ENCODE assay signal across 10 cellular contexts in the genomic region with DNA sequence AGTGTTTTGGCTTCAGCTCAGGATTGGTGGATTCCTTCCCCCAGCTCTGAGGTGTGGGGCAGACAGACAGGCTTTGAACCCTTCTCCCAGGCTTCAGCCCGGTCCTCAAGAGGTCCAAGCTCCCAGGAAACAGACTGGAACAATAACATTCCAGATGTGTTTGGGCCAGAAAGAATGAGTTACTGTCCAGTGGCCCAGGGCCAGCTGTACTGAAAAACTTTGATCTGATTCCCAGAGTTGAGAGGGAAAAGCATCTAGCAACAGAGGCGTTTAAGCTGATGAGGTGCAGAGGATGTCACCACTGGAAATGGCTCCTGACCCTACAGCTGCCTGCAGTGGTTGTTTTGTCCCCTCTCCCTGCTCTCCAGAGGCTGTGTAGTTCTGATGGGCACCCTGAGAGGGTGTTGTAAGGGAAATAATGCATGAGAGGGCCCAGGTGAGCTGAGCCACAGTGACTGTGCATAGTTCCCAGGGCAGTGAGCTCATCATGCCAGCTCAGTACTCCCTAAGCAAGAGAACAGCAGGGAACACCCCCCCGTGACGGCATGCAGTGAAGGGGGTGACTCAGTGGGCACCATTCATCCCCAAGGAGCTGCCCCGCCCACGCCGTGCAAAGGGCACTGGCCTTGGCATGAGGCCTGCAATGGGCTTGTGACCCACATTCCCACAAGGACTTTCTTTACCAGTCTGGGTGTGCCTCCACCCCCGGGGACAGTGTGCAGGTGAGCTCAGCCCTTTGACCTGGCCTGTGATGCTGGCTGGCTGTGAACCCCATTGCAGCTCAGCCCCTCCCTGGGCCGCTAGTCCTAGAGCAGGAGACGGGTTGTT. TPM values are rescaled to one million over a fixed set of nuclear protein-coding genes. Genes with fewer than 3 reads are reported as not detected.
DNase-seq lines count a peak whose midpoint lies in the region; ATAC-seq and TF ChIP-seq lines count a peak whose summit lies in the region.
"Had no signal": no experiment of that assay in that cellular context is flagged by ENCODE, and none has a peak within 500 bp of the region (broad histone marks: within the 10 kb centered on the region; RNA-seq: fewer than 3 reads in every experiment).

No MANE protein-coding gene starts in this region.

- H3K9me3 ChIP-seq in right lobe of liver (no peaks in the 10 kb centered on the region), upper lobe of left lung (no peaks in the 10 kb centered on the region)

- CTCF ChIA-PET in activated CD4-positive, alpha-beta memory T cell treated with anti-CD3 and anti-CD28 coated beads for 36 hours (lab: Charles Lee): interaction anchor here (1.0 to 1.2 kb wide), 2 partner anchors 28 to 38 kb away, joined by 3 read pairs; no protein-coding TSS in a partner anchor
- CTCF ChIA-PET in activated CD4-positive, alpha-beta memory T cell treated with anti-CD3 and anti-CD28 coated beads, Interleukin-2, amount 10 ng/mL, durations not matched to agents 7 days and 5 days (lab: Charles Lee): interaction anchor here (1.1 to 1.8 kb wide), 5 partner anchors 8 to 39 kb away, joined by 3 to 6 read pairs (median 5); no protein-coding TSS in a partner anchor
- CTCF ChIA-PET in activated CD4-positive, alpha-beta T cell treated with anti-CD3 and anti-CD28 coated beads, Interleukin-2, amount 10 ng/mL, durations not matched to agents 7 days and 5 days (lab: Charles Lee): interaction anchor here (0.6 to 1.6 kb wide), 4 partner anchors 10 to 54 kb away, joined by 3 to 4 read pairs (median 4); no protein-coding TSS in a partner anchor

- H3K9me3 Mint-ChIP-seq in activated CD4-positive, alpha-beta memory T cell treated with anti-CD3 and anti-CD28 coated beads for 36 hours: no peaks in the 10 kb centered on the region
- H3K9me3 Mint-ChIP-seq in activated CD4-positive, alpha-beta memory T cell treated with anti-CD3 and anti-CD28 coated beads, Interleukin-2, amount 10 ng/mL, durations not matched to agents 7 days and 5 days: no peaks in the 10 kb centered on the region
- H3K9me3 Mint-ChIP-seq in activated CD4-positive, alpha-beta T cell treated with anti-CD3 and anti-CD28 coated beads, Interleukin-2, amount 10 ng/mL, durations not matched to agents 7 days and 5 days: no peaks in the 10 kb centered on the region

- H3K27ac ChIP-seq in brain microvascular endothelial cell (peak overlapping the region; percentile 58), right lobe of liver (peak overlapping the region in 1 of 3 donors; percentile 60), upper lobe of left lung (peak overlapping the region in 2 of 4 donors; percentile 38 to 67)

- peaks cover 67% of the 10 kb centered on the region for H3K36me3 Mint-ChIP-seq in activated CD4-positive, alpha-beta memory T cell treated with anti-CD3 and anti-CD28 coated beads for 36 hours
- peaks cover 67% of the 10 kb centered on the region for H3K36me3 Mint-ChIP-seq in activated CD4-positive, alpha-beta memory T cell treated with anti-CD3 and anti-CD28 coated beads, Interleukin-2, amount 10 ng/mL, durations not matched to agents 7 days and 5 days (ENCODE audit: low read depth)
- peaks cover 52% of the 10 kb centered on the region for H3K36me3 Mint-ChIP-seq in activated CD4-positive, alpha-beta T cell treated with anti-CD3 and anti-CD28 coated beads, Interleukin-2, amount 10 ng/mL, durations not matched to agents 7 days and 5 days (ENCODE audit: low read depth)

- ATAC-seq in right lobe of liver (peak; percentile 59 to 86 (median 70)), upper lobe of left lung (ENCODE audit: low FRiP score in 2 of 2) (peak; percentile 46 to 80)

- H3K36me3 ChIP-seq in brain microvascular endothelial cell (replicated peaks): peaks cover 39% of the 10 kb centered on the region
- peaks cover 0 to 54% (median 21%) of the 10 kb centered on the region in 4 donors for H3K36me3 ChIP-seq in right lobe of liver
- H3K36me3 ChIP-seq in upper lobe of left lung: peaks cover 14 to 78% (median 63%) of the 10 kb centered on the region in 4 donors

- no peak for TF ChIP-seq EP300 in upper lobe of left lung (IDR thresholded peaks at IDR 0.05)

- in situ Hi-C loops in brain microvascular endothelial cell (cut with HindIII; ENCODE audit: low pct_ligation_motif_present, low sequenced_read_pairs): no loop called here

- H3K27ac Mint-ChIP-seq in activated CD4-positive, alpha-beta memory T cell treated with anti-CD3 and anti-CD28 coated beads for 36 hours: no peak overlapping the region
- no peak overlapping the region for H3K27ac Mint-ChIP-seq in activated CD4-positive, alpha-beta memory T cell treated with anti-CD3 and anti-CD28 coated beads, Interleukin-2, amount 10 ng/mL, durations not matched to agents 7 days and 5 days
- H3K27ac Mint-ChIP-seq in activated CD4-positive, alpha-beta T cell treated with anti-CD3 and anti-CD28 coated beads, Interleukin-2, amount 10 ng/mL, durations not matched to agents 7 days and 5 days: no peak overlapping the region
- H3K27ac Mint-ChIP-seq: B cell had no signal

- no peaks in the 10 kb centered on the region for H3K27me3 Mint-ChIP-seq in activated CD4-positive, alpha-beta memory T cell treated with anti-CD3 and anti-CD28 coated beads for 36 hours
- H3K27me3 Mint-ChIP-seq in activated CD4-positive, alpha-beta memory T cell treated with anti-CD3 and anti-CD28 coated beads, Interleukin-2, amount 10 ng/mL, durations not matched to agents 7 days and 5 days: no peaks in the 10 kb centered on the region
- H3K27me3 Mint-ChIP-seq in activated CD4-positive, alpha-beta T cell treated with anti-CD3 and anti-CD28 coated beads, Interleukin-2, amount 10 ng/mL, durations not matched to agents 7 days and 5 days: no peaks in the 10 kb centered on the region
- H3K27me3 Mint-ChIP-seq: B cell had no signal

- WGBS in right lobe of liver (ENCODE audit: insufficient coverage, low coverage, low lambda C conversion rate, missing lambda C conversion rate): 29% methylated on average over 4 of the region's 10 CpGs
- 75 to 83% methylated on average over 8 to 10 of the region's 10 CpGs for WGBS in upper lobe of left lung, 2 donors

- POLR2A ChIA-PET in activated CD4-positive, alpha-beta memory T cell treated with anti-CD3 and anti-CD28 coated beads for 36 hours (lab: Charles Lee): interaction anchor here (0.9 to 1.5 kb wide), 4 partner anchors 9 to 12 kb away, joined by 3 to 5 read pairs (median 4); no protein-coding TSS in a partner anchor
- POLR2A ChIA-PET in activated CD4-positive, alpha-beta memory T cell treated with anti-CD3 and anti-CD28 coated beads, Interleukin-2, amount 10 ng/mL, durations not matched to agents 7 days and 5 days (lab: Charles Lee): interaction anchor here (0.8 to 1.4 kb wide), 4 partner anchors 10 to 38 kb away, joined by 3 to 5 read pairs (median 3); no protein-coding TSS in a partner anchor
- POLR2A ChIA-PET in activated CD4-positive, alpha-beta T cell treated with anti-CD3 and anti-CD28 coated beads, Interleukin-2, amount 10 ng/mL, durations not matched to agents 7 days and 5 days (lab: Charles Lee): interaction anchor here (0.9 kb wide), 1 partner anchor 9 kb away, joined by 3 read pairs; no protein-coding TSS in a partner anchor

- no peaks in the 10 kb centered on the region for H3K27me3 ChIP-seq in brain microvascular endothelial cell (replicated peaks)
- H3K27me3 ChIP-seq in right lobe of liver: no peaks in the 10 kb centered on the region
- H3K27me3 ChIP-seq in upper lobe of left lung: no peaks in the 10 kb centered on the region

- H3K4me1 ChIP-seq in right lobe of liver: peaks cover 0 to 14% (median 0%) of the 10 kb centered on the region in 4 donors
- H3K4me1 ChIP-seq in upper lobe of left lung: peaks cover 0 to 9% (median 0%) of the 10 kb centered on the region in 4 donors

- no peak overlapping the region for H3K4me3 ChIP-seq in brain microvascular endothelial cell (ENCODE audit: low read depth, low read length)
- no peak overlapping the region for H3K4me3 ChIP-seq in right lobe of liver
- H3K4me3 ChIP-seq in upper lobe of left lung: no peak overlapping the region

- DNase-seq in activated CD4-positive, alpha-beta memory T cell treated with anti-CD3 and anti-CD28 coated beads for 36 hours: peak; percentile 26
- DNase-seq in activated CD4-positive, alpha-beta memory T cell treated with anti-CD3 and anti-CD28 coated beads, Interleukin-2, amount 10 ng/mL, durations not matched to agents 7 days and 5 days: no peak
- DNase-seq in brain microvascular endothelial cell: peak; percentile 63
- peak in 2 of 3 donors; percentile 72 to 85 for DNase-seq in right lobe of liver
- peak; percentile 85 to 86 for DNase-seq in upper lobe of left lung
- DNase-seq in activated CD4-positive, alpha-beta T cell treated with anti-CD3 and anti-CD28 coated beads, Interleukin-2, amount 10 ng/mL, durations not matched to agents 7 days and 5 days: no peak
- DNase-seq in SKM-1 treated with dmso at 0.1 percent for 144 hours (lab: John Stamatoyannopoulos, UW; ENCODE audit: unreplicated experiment): no peak
- DNase-seq in posterior vena cava (ENCODE audit: low spot score): no peak
- DNase-seq: NCI-H774 had no signal

- peaks cover 18% of the 10 kb centered on the region for H3K4me1 Mint-ChIP-seq in activated CD4-positive, alpha-beta memory T cell treated with anti-CD3 and anti-CD28 coated beads for 36 hours (ENCODE audit: low read depth)
- H3K4me1 Mint-ChIP-seq in activated CD4-positive, alpha-beta memory T cell treated with anti-CD3 and anti-CD28 coated beads, Interleukin-2, amount 10 ng/mL, durations not matched to agents 7 days and 5 days: peaks cover 6% of the 10 kb centered on the region
- no peaks in the 10 kb centered on the region for H3K4me1 Mint-ChIP-seq in activated CD4-positive, alpha-beta T cell treated with anti-CD3 and anti-CD28 coated beads, Interleukin-2, amount 10 ng/mL, durations not matched to agents 7 days and 5 days
- H3K4me1 Mint-ChIP-seq: B cell had no signal

- TF ChIP-seq CTCF in brain microvascular endothelial cell (IDR thresholded peaks at IDR 0.05; ENCODE audit: low read depth, low read length, missing control alignments) (no peak), right lobe of liver (IDR thresholded peaks at IDR 0.05) (no peak), upper lobe of left lung (IDR thresholded peaks at IDR 0.05) (no peak)

- no peak overlapping the region for H3K4me3 Mint-ChIP-seq in activated CD4-positive, alpha-beta memory T cell treated with anti-CD3 and anti-CD28 coated beads for 36 hours
- no peak overlapping the region for H3K4me3 Mint-ChIP-seq in activated CD4-positive, alpha-beta memory T cell treated with anti-CD3 and anti-CD28 coated beads, Interleukin-2, amount 10 ng/mL, durations not matched to agents 7 days and 5 days
- H3K4me3 Mint-ChIP-seq in activated CD4-positive, alpha-beta T cell treated with anti-CD3 and anti-CD28 coated beads, Interleukin-2, amount 10 ng/mL, durations not matched to agents 7 days and 5 days: no peak overlapping the region
- H3K4me3 Mint-ChIP-seq: B cell had no signal

- intact Hi-C loops in activated CD4-positive, alpha-beta memory T cell treated with anti-CD3 and anti-CD28 coated beads for 36 hours (cut with micrococcal nuclease): no loop called here
- intact Hi-C loops in right lobe of liver (cut with DNase I) (no loop called here), posterior vena cava (cut with DNase I) (no loop called here)

- TF ChIP-seq POLR2A in right lobe of liver (IDR thresholded peaks at IDR 0.05) (no peak), upper lobe of left lung (IDR thresholded peaks at IDR 0.05) (no peak)

RNA-seq across cellular contexts. Expression of a gene that starts 13.8 kb away (rescaled TPM):
- total RNA-seq in activated CD4-positive, alpha-beta memory T cell treated with anti-CD3 and anti-CD28 coated beads for 36 hours: 1 to 10 TPM in 1 of 2 experiments, under 1 TPM in 1; 0.95 to 1.5 TPM
- total RNA-seq in activated CD4-positive, alpha-beta memory T cell treated with anti-CD3 and anti-CD28 coated beads, Interleukin-2, amount 10 ng/mL, durations not matched to agents 7 days and 5 days: 1 to 10 TPM; 4.9 to 5.0 TPM
- total RNA-seq in right lobe of liver: 1 to 10 TPM in 3 of 6 experiments, not detected in 3; 2.2 to 2.5 (median 2.5) TPM
- total RNA-seq in upper lobe of left lung: 100 to 1,000 TPM in 2 of 6 donors, 10 to 100 TPM in 4; 21.0 to 129 (median 70.1) TPM
- total RNA-seq in activated CD4-positive, alpha-beta T cell treated with anti-CD3 and anti-CD28 coated beads, Interleukin-2, amount 10 ng/mL, durations not matched to agents 7 days and 5 days: 1 to 10 TPM; 2.4 to 3.0 TPM
- 1 to 10 TPM; 1.2 to 6.7 TPM for total RNA-seq in posterior vena cava

RNA-seq across cellular contexts. Expression of a gene that starts 22.7 kb away (rescaled TPM):
- total RNA-seq in activated CD4-positive, alpha-beta memory T cell treated with anti-CD3 and anti-CD28 coated beads for 36 hours: 10 to 100 TPM; 60.2 to 63.5 TPM
- 10 to 100 TPM; 73.3 to 76.3 TPM for total RNA-seq in activated CD4-positive, alpha-beta memory T cell treated with anti-CD3 and anti-CD28 coated beads, Interleukin-2, amount 10 ng/mL, durations not matched to agents 7 days and 5 days
- total RNA-seq in right lobe of liver: 10 to 100 TPM in 5 of 6 experiments, 1 to 10 TPM in 1; 9.6 to 16.9 (median 14.1) TPM
- total RNA-seq in upper lobe of left lung: 10 to 100 TPM; 18.9 to 35.9 (median 24.9) TPM
- 10 to 100 TPM; 45.1 to 55.0 TPM for total RNA-seq in activated CD4-positive, alpha-beta T cell treated with anti-CD3 and anti-CD28 coated beads, Interleukin-2, amount 10 ng/mL, durations not matched to agents 7 days and 5 days
- total RNA-seq in posterior vena cava: 10 to 100 TPM; 17.4 to 17.7 TPM

RNA-seq across cellular contexts. Expression of a gene that starts 40.9 kb away (rescaled TPM):
- total RNA-seq in activated CD4-positive, alpha-beta memory T cell treated with anti-CD3 and anti-CD28 coated beads for 36 hours: 10 to 100 TPM; 35.4 to 38.3 TPM
- 10 to 100 TPM; 29.4 to 31.4 TPM for total RNA-seq in activated CD4-positive, alpha-beta memory T cell treated with anti-CD3 and anti-CD28 coated beads, Interleukin-2, amount 10 ng/mL, durations not matched to agents 7 days and 5 days
- total RNA-seq in right lobe of liver (10 to 100 TPM in 4 of 6 experiments, 1 to 10 TPM in 2; 5.6 to 18.3 (median 15.3) TPM), upper lobe of left lung (10 to 100 TPM; 10.1 to 29.6 (median 18.5) TPM), posterior vena cava (10 to 100 TPM; 17.7 to 19.4 TPM)
- 10 to 100 TPM; 25.9 to 26.9 TPM for total RNA-seq in activated CD4-positive, alpha-beta T cell treated with anti-CD3 and anti-CD28 coated beads, Interleukin-2, amount 10 ng/mL, durations not matched to agents 7 days and 5 days

RNA-seq across cellular contexts. Expression of a gene that starts 51.1 kb away (rescaled TPM):
- 1 to 10 TPM; 6.3 to 9.2 TPM for total RNA-seq in activated CD4-positive, alpha-beta memory T cell treated with anti-CD3 and anti-CD28 coated beads for 36 hours
- total RNA-seq in activated CD4-positive, alpha-beta memory T cell treated with anti-CD3 and anti-CD28 coated beads, Interleukin-2, amount 10 ng/mL, durations not matched to agents 7 days and 5 days: 10 to 100 TPM; 16.0 to 16.7 TPM
- total RNA-seq in right lobe of liver: 1 to 10 TPM; 6.0 to 8.1 (median 7.1) TPM
- total RNA-seq in upper lobe of left lung: 10 to 100 TPM in 4 of 6 donors, 1 to 10 TPM in 2; 9.4 to 20.8 (median 14.9) TPM
- total RNA-seq in activated CD4-positive, alpha-beta T cell treated with anti-CD3 and anti-CD28 coated beads, Interleukin-2, amount 10 ng/mL, durations not matched to agents 7 days and 5 days: 10 to 100 TPM; 14.0 to 14.8 TPM
- 1 to 10 TPM; 7.1 to 9.2 TPM for total RNA-seq in posterior vena cava

Comparison
In these comparisons a context has a peak if more than half of its experiments do, and no peak if none do; other contexts are left out.
1. DNase-seq: peak in activated CD4-positive, alpha-beta memory T cell treated with anti-CD3 and anti-CD28 coated beads for 36 hours (single experiment), brain microvascular endothelial cell (single experiment), right lobe of liver (2 of 3) and upper lobe of left lung (2 of 2); none in activated CD4-positive, alpha-beta memory T cell treated with anti-CD3 and anti-CD28 coated beads, Interleukin-2, amount 10 ng/mL, durations not matched to agents 7 days and 5 days (single experiment), activated CD4-positive, alpha-beta T cell treated with anti-CD3 and anti-CD28 coated beads, Interleukin-2, amount 10 ng/mL, durations not matched to agents 7 days and 5 days (single experiment), SKM-1 treated with dmso at 0.1 percent for 144 hours (single experiment) and posterior vena cava (single experiment).